ENCODE assay signal across 7 cellular contexts in genomic region chrY:14436546-14436945, GRCh38.
"Had no signal": no experiment of that assay in that cellular context is flagged by ENCODE, and none has a peak within 500 bp of the region (broad histone marks: within the 10 kb centered on the region; RNA-seq: fewer than 3 reads in every experiment).

No MANE protein-coding gene starts in this region.

- H3K4me3 ChIP-seq: GM23338 had no signal

- DNase-seq: H9, HCEC 1CT, IMR-90 had no signal

- H3K27ac Mint-ChIP-seq: GM23338, H9 had no signal

- H3K9me3 Mint-ChIP-seq: GM23338, H9 had no signal

- ATAC-seq: GM23338 had no signal

- H3K4me2 ChIP-seq: GM23338 had no signal

- H3K4me3 Mint-ChIP-seq: GM23338, H9 had no signal

- FAIRE-seq: H1, H54, HTR-8/SVneo had no signal

- H3K4me1 Mint-ChIP-seq: GM23338, H9 had no signal

- H2AFZ ChIP-seq: GM23338 had no signal
